ENCODE assay signal across 14 cellular contexts in the genomic region with DNA sequence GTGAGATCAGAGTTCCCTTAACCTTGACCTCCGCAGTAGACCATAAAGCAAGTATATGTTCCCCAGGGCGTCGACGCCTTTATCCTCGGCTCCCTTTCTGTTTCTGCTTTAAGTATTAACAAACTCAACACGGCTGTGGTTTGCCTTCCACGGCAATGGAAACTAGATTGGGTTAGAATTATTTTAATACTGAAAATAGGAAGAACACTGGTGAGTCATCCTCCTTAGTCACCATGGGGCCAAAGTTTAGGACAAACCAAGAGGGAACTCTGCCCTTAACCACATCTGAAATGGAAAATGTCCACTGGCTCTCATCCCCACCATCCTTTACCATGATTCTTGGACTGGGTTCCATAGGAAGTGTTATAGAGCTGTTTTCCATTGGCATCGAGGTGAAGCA.
A peak's percentile ranks its signal among the peaks of the same experiment; 100 is the strongest.
DNase-seq lines count a peak whose midpoint lies in the region; ATAC-seq, FAIRE-seq and TF ChIP-seq lines count a peak whose summit lies in the region.
"Had no signal": no experiment of that assay in that cellular context is flagged by ENCODE, and none has a peak within 500 bp of the region (broad histone marks: within the 10 kb centered on the region; RNA-seq: fewer than 3 reads in every experiment).

No MANE protein-coding gene starts in this region.

- TF ChIP-seq EP300 in K562 (IDR thresholded peaks at IDR 0.05; ENCODE audit: low read length) = no peak

- 0% methylated on average over 8 of the region's 8 CpGs for WGBS in K562 (ENCODE audit: insufficient coverage, low coverage, missing lambda C conversion rate)

- CTCF ChIA-PET in K562 (lab: Yijun Ruan, JAX; ENCODE audit: low intra/inter-chr PET ratio) = no interaction called here

- no peaks in the 10 kb centered on the region for H3K36me3 ChIP-seq in K562 (ENCODE audit: control insufficient read depth, insufficient read depth, low read length)
- H3K36me3 ChIP-seq in Karpas-422 (ENCODE audit: insufficient read depth, low read length) = no peaks in the 10 kb centered on the region
- H3K36me3 ChIP-seq: BLaER1, prostate gland had no signal

- H3K9ac ChIP-seq in K562 (ENCODE audit: insufficient read depth in 1 of 2, low read depth in 2 of 2, low read length in 2 of 2) (no peak overlapping the region), Karpas-422 (ENCODE audit: low read length) (no peak overlapping the region)
- H3K9ac ChIP-seq: BLaER1 had no signal

- H3K27me3 ChIP-seq in K562 (ENCODE audit: control insufficient read depth in 2 of 2, insufficient read depth in 2 of 2, low read length in 2 of 2) (no peaks in the 10 kb centered on the region), Karpas-422 (ENCODE audit: low read length) (no peaks in the 10 kb centered on the region)
- H3K27me3 ChIP-seq: BLaER1 had no signal

- POLR2A ChIA-PET in K562 (lab: Yijun Ruan, JAX) = no interaction called here

- ATAC-seq in K562 = no peak

- TF ChIP-seq POLR2A in K562 (conservative IDR thresholded peaks at IDR 0.05) = no peak

- H3K27ac ChIP-seq in K562 (ENCODE audit: extremely low read depth, low read depth, low read length) = no peak overlapping the region
- no peak overlapping the region for H3K27ac ChIP-seq in Karpas-422 (ENCODE audit: low read length)
- H3K27ac ChIP-seq: BLaER1, prostate gland had no signal

- no peaks in the 10 kb centered on the region for H3K9me1 ChIP-seq in K562 (ENCODE audit: control insufficient read depth, insufficient read depth, low read length)

- H3K9me3 ChIP-seq in K562 (replicated peaks; ENCODE audit: control insufficient read depth, insufficient read depth, low read depth, low read length) (no peaks in the 10 kb centered on the region), Karpas-422 (ENCODE audit: low read length) (no peaks in the 10 kb centered on the region)
- H3K9me3 ChIP-seq: BLaER1, prostate gland had no signal

- no TSS peak for BruUV-seq in K562 (replicated peaks; lab: Mats Ljungman, UMichigan)

- no peak for TF ChIP-seq CTCF in K562 (IDR thresholded peaks at IDR 0.05 in 2 of 3, conservative IDR thresholded peaks at IDR 0.05 in 1 of 3; ENCODE audit: insufficient read depth in 2 of 3, low read depth in 1 of 3, low read length in 3 of 3)

- no peaks in the 10 kb centered on the region for H3K9me2 ChIP-seq in Karpas-422 (replicated peaks; ENCODE audit: insufficient read depth, low read length)

- DNase-seq in CD1c-positive myeloid dendritic cell (ENCODE audit: extremely low spot score) = peak; percentile 89
- DNase-seq in M059J (ENCODE audit: low read depth) = peak; percentile 93
- no peak for DNase-seq in K562 (ENCODE audit: extremely low read depth in 1 of 4, low spot score in 3 of 4)
- DNase-seq in lung microvascular endothelial cell (ENCODE audit: low read depth in 2 of 2) = peak; percentile 66 to 68
- DNase-seq in NCI-H1436 (lab: John Stamatoyannopoulos, UW) = no peak
- no peak for DNase-seq in Karpas-422
- DNase-seq in NCI-H1694 treated with DMSO at 0.1 percent for 48 hours (lab: John Stamatoyannopoulos, UW) = no peak
- DNase-seq in NCI-H1105 treated with DMSO at 0.1 percent for 48 hours (lab: John Stamatoyannopoulos, UW) = no peak
- DNase-seq: RPMI8226; stimulated activated CD4-positive, alpha-beta T cell treated with anti-CD3 and anti-CD28 coated beads, Interleukin-2, amount 100 ng/mL, for 48 hours; stimulated activated naive CD4-positive, alpha-beta T cell had no signal

- no peak overlapping the region for H3K4me3 ChIP-seq in K562
- no peak overlapping the region for H3K4me3 ChIP-seq in Karpas-422 (ENCODE audit: low read length)
- H3K4me3 ChIP-seq: BLaER1, prostate gland had no signal

- H2AFZ ChIP-seq in K562 (ENCODE audit: low read depth, low read length) (no peak overlapping the region), Karpas-422 (ENCODE audit: low read length) (no peak overlapping the region)

- H4K20me1 ChIP-seq in K562 (replicated peaks; ENCODE audit: control insufficient read depth, insufficient read depth, low read length) = no peaks in the 10 kb centered on the region
- H4K20me1 ChIP-seq in Karpas-422 (ENCODE audit: insufficient read depth, low read depth, low read length) = no peaks in the 10 kb centered on the region
- H4K20me1 ChIP-seq: BLaER1 had no signal

- no peaks in the 10 kb centered on the region for H3K79me2 ChIP-seq in K562 (ENCODE audit: control insufficient read depth, insufficient read depth, low read length)
- H3K79me2 ChIP-seq in Karpas-422 (ENCODE audit: low read length) = no peaks in the 10 kb centered on the region

- no peak for TF ChIP-seq RAD21 in K562 (CRISPR knock-in tag; conservative IDR thresholded peaks at IDR 0.05 in 1 of 2, IDR thresholded peaks at IDR 0.05 in 1 of 2)

- in situ Hi-C loops in K562 (cut with MboI) = no loop called here

- no peak for FAIRE-seq in K562 (lab: Jason Lieb, UNC)
- FAIRE-seq: G401.6 had no signal

- no peak overlapping the region for H3K4me2 ChIP-seq in K562 (ENCODE audit: insufficient read depth, low read length)
- H3K4me2 ChIP-seq in Karpas-422 (ENCODE audit: low read depth, low read length, poor library complexity, severe bottlenecking) = no peak overlapping the region
- H3K4me2 ChIP-seq: BLaER1 had no signal

- H3K4me1 ChIP-seq in K562 (replicated peaks in 1 of 2; ENCODE audit: control insufficient read depth in 2 of 2, insufficient read depth in 2 of 2, low read length in 2 of 2) = 0 out of 5 replicates have a peak, but pooled peaks cover 0 to 2% of the 10 kb centered on the region in 2 experiments
- no peaks in the 10 kb centered on the region for H3K4me1 ChIP-seq in Karpas-422 (ENCODE audit: low read length)

- intact Hi-C loops in K562 (cut with micrococcal nuclease) = no loop called here

TF ChIP-seq in K562, 482 proteins besides CTCF, POLR2A, EP300 and RAD21:
- TF ChIP-seq FOSL1 (tag; conservative IDR thresholded peaks at IDR 0.05) (peak; percentile 34; the same call in 1 of the 2 replicates), POLR2G (IDR thresholded peaks at IDR 0.05; ENCODE audit: low read depth, low read length) (no peak), CBFB (CRISPR knock-in tag; IDR thresholded peaks at IDR 0.05) (no peak), CSDE1 (IDR thresholded peaks at IDR 0.05) (no peak), SMARCE1 (IDR thresholded peaks at IDR 0.05) (no peak)
- TF ChIP-seq, protein P1, sequence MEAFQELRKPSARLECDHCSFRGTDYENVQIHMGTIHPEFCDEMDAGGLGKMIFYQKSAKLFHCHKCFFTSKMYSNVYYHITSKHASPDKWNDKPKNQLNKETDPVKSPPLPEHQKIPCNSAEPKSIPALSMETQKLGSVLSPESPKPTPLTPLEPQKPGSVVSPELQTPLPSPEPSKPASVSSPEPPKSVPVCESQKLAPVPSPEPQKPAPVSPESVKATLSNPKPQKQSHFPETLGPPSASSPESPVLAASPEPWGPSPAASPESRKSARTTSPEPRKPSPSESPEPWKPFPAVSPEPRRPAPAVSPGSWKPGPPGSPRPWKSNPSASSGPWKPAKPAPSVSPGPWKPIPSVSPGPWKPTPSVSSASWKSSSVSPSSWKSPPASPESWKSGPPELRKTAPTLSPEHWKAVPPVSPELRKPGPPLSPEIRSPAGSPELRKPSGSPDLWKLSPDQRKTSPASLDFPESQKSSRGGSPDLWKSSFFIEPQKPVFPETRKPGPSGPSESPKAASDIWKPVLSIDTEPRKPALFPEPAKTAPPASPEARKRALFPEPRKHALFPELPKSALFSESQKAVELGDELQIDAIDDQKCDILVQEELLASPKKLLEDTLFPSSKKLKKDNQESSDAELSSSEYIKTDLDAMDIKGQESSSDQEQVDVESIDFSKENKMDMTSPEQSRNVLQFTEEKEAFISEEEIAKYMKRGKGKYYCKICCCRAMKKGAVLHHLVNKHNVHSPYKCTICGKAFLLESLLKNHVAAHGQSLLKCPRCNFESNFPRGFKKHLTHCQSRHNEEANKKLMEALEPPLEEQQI (IDR thresholded peaks at IDR 0.05) = no peak

Comparison
In these comparisons a context has a peak if more than half of its experiments do, and no peak if none do; other contexts are left out.
1. DNase-seq: peak in CD1c-positive myeloid dendritic cell (single experiment), M059J (single experiment) and lung microvascular endothelial cell (2 of 2); none in K562 (0 of 4), NCI-H1436 (single experiment), Karpas-422 (single experiment), NCI-H1694 treated with DMSO at 0.1 percent for 48 hours (single experiment) and NCI-H1105 treated with DMSO at 0.1 percent for 48 hours (single experiment).